ENCODE assay signal across 18 cellular contexts in the genomic region with DNA sequence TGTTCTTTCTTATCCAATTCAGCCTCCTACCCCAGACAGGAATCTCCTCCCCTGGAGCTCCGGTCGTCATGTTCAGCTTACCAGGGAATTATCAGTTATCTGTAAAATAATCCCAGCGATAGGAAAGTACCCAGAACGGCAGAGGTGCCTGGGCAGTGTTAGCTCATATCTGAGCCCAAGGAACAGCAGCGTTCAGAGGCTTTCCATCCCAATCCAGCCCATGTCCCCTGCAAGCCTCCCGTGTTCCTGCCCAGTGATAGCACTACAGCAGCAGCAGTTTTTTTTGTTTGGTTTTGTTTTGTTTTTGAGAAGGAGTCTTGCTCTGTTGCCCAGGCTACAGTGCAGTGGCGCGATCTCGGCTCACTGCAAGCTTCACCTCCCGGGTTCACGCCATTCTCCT.
"Had no signal": no experiment of that assay in that cellular context is flagged by ENCODE, and none has a peak within 500 bp of the region (broad histone marks: within the 10 kb centered on the region; RNA-seq: fewer than 3 reads in every experiment).

No MANE protein-coding gene starts in this region.

- FAIRE-seq: bronchial epithelial cell, endothelial cell of umbilical vein, islet of Langerhans, pancreas had no signal

- H3K9me3 ChIP-seq: heart right ventricle, left lung, pancreas, stomach, thyroid gland had no signal

- H3K4me3 ChIP-seq: heart right ventricle, left lung, pancreas, stomach, thyroid gland had no signal

- ATAC-seq: activated CD8-positive, alpha-beta memory T cell treated with anti-CD3 and anti-CD28 coated beads, Interleukin-2, amount 10 ng/mL, durations not matched to agents 7 days and 5 days; activated T-cell treated with anti-CD3 and anti-CD28 coated beads, Interleukin-2, amount 50 U/mL, for 4 hours; heart right ventricle; left lung; natural killer cell treated with Interleukin-12 subunit alpha and Interleukin-12 subunit beta and Interleukin-15 and Interleukin-18, amount 100 ng/mL, for 72 hours; pancreas had no signal

- DNase-seq: activated CD4-positive, alpha-beta T cell treated with anti-CD3 and anti-CD28 coated beads, Interleukin-2, amount 50 U/mL, for 4 hours; activated CD4-positive, CD25-positive, alpha-beta regulatory T cell treated with anti-CD3 and anti-CD28 coated beads, Interleukin-2, amount 50 U/mL, for 72 hours; activated CD8-positive, alpha-beta memory T cell treated with anti-CD3 and anti-CD28 coated beads, Interleukin-2, amount 10 ng/mL, durations not matched to agents 7 days and 5 days; activated effector memory CD4-positive, alpha-beta T cell treated with anti-CD3 and anti-CD28 coated beads, Interleukin-2, amount 50 U/mL, for 16 hours; activated T-cell treated with anti-CD3 and anti-CD28 coated beads, Interleukin-2, amount 50 U/mL, for 4 hours; amygdala; foreskin melanocyte; heart right ventricle; left lung; pancreas; retina; stimulated activated CD4-positive, alpha-beta T cell treated with anti-CD3 and anti-CD28 coated beads, Interleukin-15, amount 100 ng/mL, for 24 hours; stomach; thyroid gland had no signal

- H3K36me3 ChIP-seq: pancreas, thyroid gland had no signal

- H3K27ac ChIP-seq: heart right ventricle, left lung, pancreas, thyroid gland had no signal

- H3K27me3 ChIP-seq: heart right ventricle, left lung, pancreas, stomach, thyroid gland had no signal
